Comparison of ENCODE assay signal across 1 cellular context in the genomic region with DNA sequence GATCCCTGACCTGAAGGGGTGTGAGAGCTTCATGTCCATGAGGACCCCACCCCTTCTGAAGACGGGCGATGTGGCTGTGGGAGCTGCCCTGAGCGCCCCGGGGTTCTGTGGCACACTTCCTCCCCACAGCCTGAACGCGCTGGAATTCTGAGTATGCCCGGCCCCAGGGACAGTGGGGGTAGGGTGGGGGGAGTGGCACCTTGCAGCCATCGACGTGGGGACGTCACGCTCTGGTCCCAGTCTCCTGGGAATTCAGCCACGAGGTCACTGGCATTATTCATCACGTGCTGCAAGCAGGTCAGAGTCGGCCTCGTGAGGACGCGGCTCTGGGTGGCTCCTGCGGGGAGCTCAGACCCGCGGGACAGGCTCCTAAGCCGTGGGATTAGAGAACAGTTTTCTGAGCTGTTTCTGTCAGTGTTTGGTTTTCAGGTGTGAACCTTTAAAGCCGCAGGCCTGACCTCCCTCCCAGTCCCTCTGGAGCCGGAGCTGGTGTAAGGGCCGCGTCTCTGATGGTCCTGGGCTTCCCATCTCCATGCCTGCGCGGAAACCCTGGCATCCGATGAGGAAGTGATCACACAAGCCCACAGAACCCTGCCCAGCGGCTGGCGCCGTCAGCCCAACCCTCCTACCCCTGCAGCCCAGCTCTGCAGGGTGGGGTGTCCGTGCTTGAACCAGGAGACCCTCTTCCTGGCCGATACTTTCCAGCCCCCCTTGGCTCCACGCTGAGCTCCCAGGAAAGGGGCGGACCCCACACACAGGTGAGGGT.
A peak's percentile ranks its signal among the peaks of the same experiment; 100 is the strongest.
TF ChIP-seq lines count a peak whose summit lies in the region.

No MANE protein-coding gene starts in this region.

TF ChIP-seq in HepG2, 621 proteins besides CTCF, POLR2A, EP300 and RAD21:
- peak; percentile 10 for TF ChIP-seq AGO2 (optimal IDR thresholded peaks at IDR 0.05; ENCODE audit: low read depth, low read length)
- TF ChIP-seq, protein P1, sequence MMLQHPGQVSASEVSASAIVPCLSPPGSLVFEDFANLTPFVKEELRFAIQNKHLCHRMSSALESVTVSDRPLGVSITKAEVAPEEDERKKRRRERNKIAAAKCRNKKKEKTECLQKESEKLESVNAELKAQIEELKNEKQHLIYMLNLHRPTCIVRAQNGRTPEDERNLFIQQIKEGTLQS (CRISPR knock-in tag; IDR thresholded peaks at IDR 0.05), result no peak
